ENCODE assay signal across 8 cellular contexts in genomic region chr17:29587591-29587990, GRCh38. TPM values are rescaled to one million over a fixed set of nuclear protein-coding genes. Genes with fewer than 3 reads are reported as not detected.
A peak's percentile ranks its signal among the peaks of the same experiment; 100 is the strongest.
DNase-seq lines count a peak whose midpoint lies in the region; ATAC-seq and TF ChIP-seq lines count a peak whose summit lies in the region.

No MANE protein-coding gene starts in this region.

- POLR2A ChIA-PET in naive thymus-derived CD4-positive, alpha-beta T cell (lab: Charles Lee), result interaction anchor here (0.9 to 5.9 kb wide), 6 partner anchors 18 to 375 kb away, joined by 3 to 59 read pairs (median 4); partner anchors contain the start of gene TP53I13

- H3K9ac ChIP-seq in KMS-11, result no peak overlapping the region

- H3K27ac Mint-ChIP-seq in central memory CD8-positive, alpha-beta T cell (ENCODE audit: low read depth), result peak overlapping the region; percentile 89
- H3K27ac Mint-ChIP-seq in naive thymus-derived CD4-positive, alpha-beta T cell, result peak overlapping the region in 8 of 9 donors; percentile 62 to 94 (median 90)

- H4K20me1 ChIP-seq in KMS-11 (ENCODE audit: insufficient read depth), result no peaks in the 10 kb centered on the region

- peaks cover 6% of the 10 kb centered on the region for H3K36me3 Mint-ChIP-seq in central memory CD8-positive, alpha-beta T cell (ENCODE audit: insufficient read depth)
- H3K36me3 Mint-ChIP-seq in naive thymus-derived CD4-positive, alpha-beta T cell, result peaks cover 0 to 7% (median 0%) of the 10 kb centered on the region in 5 donors

- H3K9me3 ChIP-seq in naive thymus-derived CD4-positive, alpha-beta T cell (ENCODE audit: control insufficient read depth in 2 of 3, low read length in 3 of 3), result no peaks in the 10 kb centered on the region

- no peak for ATAC-seq in central memory CD8-positive, alpha-beta T cell (replicated peaks; ENCODE audit: extremely low read depth, poor library complexity, severe bottlenecking)
- ATAC-seq in naive thymus-derived CD4-positive, alpha-beta T cell, result no peak
- no peak for ATAC-seq in HG02571 (IDR thresholded peaks at IDR 0.05; ENCODE audit: unreplicated experiment)
- no peak for ATAC-seq in HG03521 (IDR thresholded peaks at IDR 0.05; ENCODE audit: unreplicated experiment)

- no peak for DNase-seq in AG10803 (ENCODE audit: low read depth)
- no peak for DNase-seq in central memory CD8-positive, alpha-beta T cell (ENCODE audit: low spot score in 2 of 2)
- DNase-seq in naive thymus-derived CD4-positive, alpha-beta T cell, result no peak
- no peak for DNase-seq in stimulated activated CD4-positive, alpha-beta T cell treated with anti-CD3 and anti-CD28 coated beads, Interleukin-2, amount 100 ng/mL, for 24 hours
- DNase-seq in GDM1 (lab: John Stamatoyannopoulos, UW), result no peak

- H3K4me3 Mint-ChIP-seq in central memory CD8-positive, alpha-beta T cell, result peak overlapping the region; percentile 87
- peak overlapping the region; percentile 83 to 96 (median 94) for H3K4me3 Mint-ChIP-seq in naive thymus-derived CD4-positive, alpha-beta T cell

- H3K27me3 Mint-ChIP-seq in central memory CD8-positive, alpha-beta T cell, result no peaks in the 10 kb centered on the region
- H3K27me3 Mint-ChIP-seq in naive thymus-derived CD4-positive, alpha-beta T cell, result no peaks in the 10 kb centered on the region

- H2AFZ ChIP-seq in KMS-11 (ENCODE audit: low read depth), result no peak overlapping the region

- CTCF ChIA-PET in naive thymus-derived CD4-positive, alpha-beta T cell (lab: Charles Lee), result interaction anchor here (0.6 to 1.9 kb wide), 6 partner anchors 8 to 343 kb away, joined by 3 to 11 read pairs (median 4); partner anchors contain the start of gene SSH2

- no peaks in the 10 kb centered on the region for H3K9me3 Mint-ChIP-seq in central memory CD8-positive, alpha-beta T cell
- H3K9me3 Mint-ChIP-seq in naive thymus-derived CD4-positive, alpha-beta T cell, result no peaks in the 10 kb centered on the region

- peak overlapping the region; percentile 99; the same call in 1 of the 2 replicates for H3K4me2 ChIP-seq in KMS-11

- TF ChIP-seq CTCF in AG10803 (conservative IDR thresholded peaks at IDR 0.05; ENCODE audit: low read length) (no peak), KMS-11 (conservative IDR thresholded peaks at IDR 0.05; ENCODE audit: low read depth, low read length) (no peak)

- peaks cover 16% of the 10 kb centered on the region; the same call in 1 of the 2 replicates for H3K79me2 ChIP-seq in KMS-11 (ENCODE audit: insufficient read depth, low read depth)

- no peaks in the 10 kb centered on the region for H3K27me3 ChIP-seq in KMS-11 (ENCODE audit: insufficient read depth, low read depth)
- no peaks in the 10 kb centered on the region for H3K27me3 ChIP-seq in naive thymus-derived CD4-positive, alpha-beta T cell (ENCODE audit: control insufficient read depth in 2 of 2, insufficient read depth in 2 of 2, low read length in 2 of 2)

- intact Hi-C loops in naive thymus-derived CD4-positive, alpha-beta T cell (cut with micrococcal nuclease), result no loop called here

- peaks cover 29% of the 10 kb centered on the region for H3K4me1 ChIP-seq in KMS-11 (ENCODE audit: low read depth, poor library complexity, severe bottlenecking)
- peaks cover 51 to 65% of the 10 kb centered on the region in 2 donors for H3K4me1 ChIP-seq in naive thymus-derived CD4-positive, alpha-beta T cell (ENCODE audit: control insufficient read depth in 2 of 2, insufficient read depth in 2 of 2, low read length in 2 of 2)

- no peaks in the 10 kb centered on the region for H3K36me3 ChIP-seq in KMS-11 (ENCODE audit: insufficient read depth)
- H3K36me3 ChIP-seq in naive thymus-derived CD4-positive, alpha-beta T cell (ENCODE audit: control insufficient read depth in 2 of 3, insufficient read depth in 3 of 3, low read length in 3 of 3), result peaks cover 0 to 8% (median 0%) of the 10 kb centered on the region in 3 experiments

- H3K4me3 ChIP-seq in AG10803 (ENCODE audit: low read length), result peak overlapping the region; percentile 83
- no peak overlapping the region for H3K4me3 ChIP-seq in KMS-11 (IDR thresholded peaks at IDR 0.05; ENCODE audit: insufficient read depth, low read depth, low read length)
- H3K4me3 ChIP-seq in naive thymus-derived CD4-positive, alpha-beta T cell (ENCODE audit: low read length), result no peak overlapping the region

- H3K27ac ChIP-seq in KMS-11, result no peak overlapping the region
- peak overlapping the region; percentile 72 for H3K27ac ChIP-seq in naive thymus-derived CD4-positive, alpha-beta T cell (ENCODE audit: low read depth, low read length)

- peaks cover 67% of the 10 kb centered on the region for H3K4me1 Mint-ChIP-seq in central memory CD8-positive, alpha-beta T cell
- peaks cover 45 to 77% (median 71%) of the 10 kb centered on the region in 7 donors for H3K4me1 Mint-ChIP-seq in naive thymus-derived CD4-positive, alpha-beta T cell

RNA-seq across cellular contexts. Expression of gene GIT1, which starts 1.9 kb away (rescaled TPM):
- 10 to 100 TPM; 42.5 to 76.3 (median 62.4) TPM for total RNA-seq in naive thymus-derived CD4-positive, alpha-beta T cell
- polyA plus RNA-seq in naive thymus-derived CD4-positive, alpha-beta T cell, result 10 to 100 TPM in 1 of 2 donors, 1 to 10 TPM in 1; 6.8 to 20.0 TPM

RNA-seq across cellular contexts. Expression of gene ANKRD13B, which starts 5.3 kb away (rescaled TPM):
- total RNA-seq in naive thymus-derived CD4-positive, alpha-beta T cell, result 1 to 10 TPM in 3 of 5 experiments, under 1 TPM in 2; 0.70 to 9.8 (median 1.5) TPM
- polyA plus RNA-seq in naive thymus-derived CD4-positive, alpha-beta T cell, result under 1 TPM in 1 of 2 donors, not detected in 1; 0.51 TPM

RNA-seq across cellular contexts. Expression of gene TP53I13, which starts 19.1 kb away (rescaled TPM):
- 10 to 100 TPM; 61.6 to 87.5 (median 62.8) TPM for total RNA-seq in naive thymus-derived CD4-positive, alpha-beta T cell
- polyA plus RNA-seq in naive thymus-derived CD4-positive, alpha-beta T cell, result 10 to 100 TPM; 19.3 to 26.8 TPM

RNA-seq across cellular contexts. Expression of gene ABHD15, which starts 20.8 kb away (rescaled TPM):
- total RNA-seq in naive thymus-derived CD4-positive, alpha-beta T cell, result 10 to 100 TPM in 2 of 5 experiments, 1 to 10 TPM in 3; 8.6 to 17.6 (median 10.0) TPM
- 1 to 10 TPM; 3.1 to 5.3 TPM for polyA plus RNA-seq in naive thymus-derived CD4-positive, alpha-beta T cell

RNA-seq across cellular contexts. Expression of gene CORO6, which starts 35.1 kb away (rescaled TPM):
- 1 to 10 TPM; 1.4 to 3.1 (median 1.7) TPM for total RNA-seq in naive thymus-derived CD4-positive, alpha-beta T cell
- under 1 TPM; 0.15 to 0.35 TPM for polyA plus RNA-seq in naive thymus-derived CD4-positive, alpha-beta T cell
